Comparison of ENCODE assay signal across 8 cellular contexts in the genomic region with DNA sequence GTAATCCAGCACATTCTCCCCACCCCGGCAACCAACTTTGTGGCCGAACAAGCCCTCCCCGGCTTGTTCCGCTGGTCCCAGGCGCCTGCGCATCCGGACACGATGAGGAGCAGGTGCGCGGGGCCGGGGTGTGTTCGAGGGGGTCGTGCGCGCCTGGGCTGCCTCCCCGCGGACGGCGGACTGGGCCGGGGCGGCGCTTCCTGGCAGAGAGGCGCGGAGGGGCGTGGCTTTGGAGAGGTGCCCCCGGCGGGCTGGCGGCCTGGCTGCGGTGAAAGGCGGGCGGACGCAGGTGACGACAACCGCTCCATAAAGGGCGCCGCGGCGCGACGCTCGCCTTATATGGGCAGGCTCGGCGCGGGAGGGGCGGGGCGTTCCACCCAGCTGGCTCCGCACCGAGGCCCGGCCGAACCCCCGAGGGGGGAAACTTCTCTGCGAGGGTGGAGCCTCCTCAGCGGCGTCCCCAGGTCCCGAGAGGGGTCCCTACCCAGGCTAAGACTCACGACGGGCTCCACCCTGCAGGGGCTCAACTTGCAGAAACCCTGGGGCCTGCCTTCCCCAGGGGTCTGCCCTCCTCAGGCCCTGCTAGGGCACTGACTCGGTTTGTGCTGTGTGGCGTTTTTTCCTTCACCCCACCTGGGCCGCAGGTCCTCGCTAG. TPM values are rescaled to one million over a fixed set of nuclear protein-coding genes. Genes with fewer than 3 reads are reported as not detected.
DNase-seq lines count a peak whose midpoint lies in the region; ATAC-seq and TF ChIP-seq lines count a peak whose summit lies in the region.

No MANE protein-coding gene starts in this region.

- CTCF ChIA-PET in T-cell (lab: Charles Lee) = interaction anchor here in 1 of 2 donors (0.6 to 1.0 kb wide), 2 partner anchors 8 to 90 kb away, joined by 3 to 6 read pairs; no protein-coding TSS in a partner anchor

- peaks cover 43 to 46% (median 46%) of the 10 kb centered on the region in 3 donors for H3K4me1 Mint-ChIP-seq in T-cell

- H3K4me1 ChIP-seq in adrenal gland (replicated peaks in 1 of 2) (peaks cover 21 to 28% of the 10 kb centered on the region in 2 donors), upper lobe of left lung (peaks cover 51 to 65% (median 57%) of the 10 kb centered on the region in 4 donors)

- H3K36me3 Mint-ChIP-seq in T-cell = no peaks in the 10 kb centered on the region

- H3K36me3 ChIP-seq in adrenal gland (replicated peaks in 1 of 2) = no peaks in the 10 kb centered on the region
- H3K36me3 ChIP-seq in upper lobe of left lung = no peaks in the 10 kb centered on the region

- H3K27me3 Mint-ChIP-seq in T-cell = no peaks in the 10 kb centered on the region

- H3K4me3 Mint-ChIP-seq in T-cell = peak overlapping the region; percentile 46 to 75 (median 70)

- H3K27ac ChIP-seq in adrenal gland (peak overlapping the region in 4 of 5 donors; percentile 62 to 86 (median 82)), upper lobe of left lung (peak overlapping the region; percentile 89 to 96 (median 94))

- H3K4me3 ChIP-seq in adrenal gland (peak overlapping the region in 2 of 4 donors; percentile 55 to 56), upper lobe of left lung (peak overlapping the region; percentile 16 to 56 (median 50))

- TF ChIP-seq EP300 in upper lobe of left lung (IDR thresholded peaks at IDR 0.05) = peak in 1 of 4 donors; percentile 60

- peak overlapping the region; percentile 85 to 88 for H3K27ac Mint-ChIP-seq in T-cell

- H3K9me3 Mint-ChIP-seq in T-cell = no peaks in the 10 kb centered on the region

- TF ChIP-seq POLR2A in adrenal gland (IDR thresholded peaks at IDR 0.05) (peak; percentile 50 to 61), upper lobe of left lung (IDR thresholded peaks at IDR 0.05) (peak in 2 of 4 donors; percentile 59 to 91)

- peak; percentile 76 to 83 (median 82) for ATAC-seq in T-cell (replicated peaks in 1 of 4)
- peak; percentile 89 to 92 for ATAC-seq in left cardiac atrium
- ATAC-seq in upper lobe of left lung (ENCODE audit: low FRiP score in 2 of 2) = peak; percentile 91 to 94

- no peak for TF ChIP-seq CTCF in adrenal gland (IDR thresholded peaks at IDR 0.05)
- peak in 1 of 6 experiments; percentile 30 for TF ChIP-seq CTCF in upper lobe of left lung (IDR thresholded peaks at IDR 0.05)

- H3K27me3 ChIP-seq in adrenal gland = no peaks in the 10 kb centered on the region
- no peaks in the 10 kb centered on the region for H3K27me3 ChIP-seq in upper lobe of left lung

- POLR2A ChIA-PET in T-cell (lab: Charles Lee) = interaction anchor here in 1 of 2 donors (0.6 to 1.0 kb wide), 2 partner anchors 50 to 78 kb away, joined by 3 to 10 read pairs; no protein-coding TSS in a partner anchor

- H3K9me3 ChIP-seq in adrenal gland (replicated peaks in 1 of 3) (no peaks in the 10 kb centered on the region), upper lobe of left lung (no peaks in the 10 kb centered on the region)

- peak; percentile 66 for DNase-seq in DMS53 treated with DMSO at 0.1 percent for 48 hours (lab: John Stamatoyannopoulos, UW; ENCODE audit: unreplicated experiment)
- peak; percentile 78 for DNase-seq in H4 (ENCODE audit: low spot score)
- peak; percentile 90 for DNase-seq in NCI-H1092 (lab: John Stamatoyannopoulos, UW)
- DNase-seq in T-cell = peak; percentile 83 to 98 (median 92)
- DNase-seq in adrenal gland = peak; percentile 85 to 95 (median 92)
- peak; percentile 94 for DNase-seq in left cardiac atrium
- peak; percentile 98 for DNase-seq in posterior vena cava (ENCODE audit: low spot score)
- DNase-seq in upper lobe of left lung = peak; percentile 98 to 99

- 2 to 47% (median 3%) methylated on average over 3 to 61 of the region's 61 CpGs for WGBS in adrenal gland, 4 donors
- 3% methylated on average over 39 of the region's 61 CpGs; no CpG with 5 or more reads in 1 of the 2 donors for WGBS in upper lobe of left lung, 2 donors

- intact Hi-C loops in adrenal gland (cut with DNase I) (no loop called here), left cardiac atrium (cut with DNase I) (loop anchor here (5.0 kb wide), 2 partner anchors 38 to 68 kb away; partner anchors contain the start of gene MYH9 (in 1 of the 2)), posterior vena cava (cut with DNase I) (loop anchor here in 1 of 2 donors (1.0 kb wide), 1 partner anchor 47 kb away; no protein-coding TSS in a partner anchor)

RNA-seq across cellular contexts. Expression of gene TXN2, which starts 26.4 kb away (rescaled TPM):
- 13.6 and 15.6 TPM in 2 replicates for total RNA-seq in H4 (2014; rRNA removed; shearing (Covaris generic))
- total RNA-seq in T-cell = 10 to 100 TPM; 36.9 to 47.6 (median 45.4) TPM
- total RNA-seq in adrenal gland = 100 to 1,000 TPM; 160 to 245 (median 190) TPM
- polyA plus RNA-seq in adrenal gland = 100 to 1,000 TPM; 213 to 241 (median 223) TPM
- 10 to 100 TPM; 91.5 to 96.8 TPM for total RNA-seq in left cardiac atrium
- total RNA-seq in posterior vena cava = 10 to 100 TPM; 38.7 to 50.1 TPM
- total RNA-seq in upper lobe of left lung = 10 to 100 TPM; 30.4 to 69.5 (median 53.6) TPM

RNA-seq across cellular contexts. Expression of gene FOXRED2, which starts 51.8 kb away (rescaled TPM):
- 17.8 and 21.6 TPM in 2 replicates for total RNA-seq in H4 (2014; rRNA removed; shearing (Covaris generic))
- 1 to 10 TPM; 1.7 to 5.0 (median 3.2) TPM for total RNA-seq in T-cell
- total RNA-seq in adrenal gland = 10 to 100 TPM; 16.1 to 37.6 (median 28.2) TPM
- polyA plus RNA-seq in adrenal gland = 10 to 100 TPM in 1 of 3 donors, 1 to 10 TPM in 2; 5.5 to 13.3 (median 6.4) TPM
- total RNA-seq in left cardiac atrium = 1 to 10 TPM; 5.1 to 8.5 TPM
- 10 to 100 TPM in 1 of 2 donors, 1 to 10 TPM in 1; 7.9 to 17.2 TPM for total RNA-seq in posterior vena cava
- 10 to 100 TPM in 4 of 6 donors, 1 to 10 TPM in 2; 6.0 to 27.2 (median 12.9) TPM for total RNA-seq in upper lobe of left lung

Comparison
In these comparisons a context has a peak if more than half of its experiments do, and no peak if none do; other contexts are left out.
1. intact Hi-C loops: an anchor here in left cardiac atrium (5.0 kb wide); none called in adrenal gland.